7 cellular contexts compared by ENCODE assay signal in genomic region chr15:92443381-92443780, GRCh38. TPM values are rescaled to one million over a fixed set of nuclear protein-coding genes. Genes with fewer than 3 reads are reported as not detected.
"Had no signal": no experiment of that assay in that cellular context is flagged by ENCODE, and none has a peak within 500 bp of the region (broad histone marks: within the 10 kb centered on the region; RNA-seq: fewer than 3 reads in every experiment).

No MANE protein-coding gene starts in this region.

- H3K4me3 ChIP-seq: GM12878 had no signal

- FAIRE-seq: GM12878, GM12891, GM12892, GM18507, GM19239 had no signal

- DNase-seq: GDM1, GF-D8 had no signal

- ATAC-seq: GM12878 had no signal

RNA-seq across cellular contexts. Expression of gene ST8SIA2, which starts 49.7 kb away (rescaled TPM):
- total RNA-seq: GM12878 had no signal
- polyA plus RNA-seq: GM12878 had no signal
